8 cellular contexts compared by ENCODE assay signal in the genomic region with DNA sequence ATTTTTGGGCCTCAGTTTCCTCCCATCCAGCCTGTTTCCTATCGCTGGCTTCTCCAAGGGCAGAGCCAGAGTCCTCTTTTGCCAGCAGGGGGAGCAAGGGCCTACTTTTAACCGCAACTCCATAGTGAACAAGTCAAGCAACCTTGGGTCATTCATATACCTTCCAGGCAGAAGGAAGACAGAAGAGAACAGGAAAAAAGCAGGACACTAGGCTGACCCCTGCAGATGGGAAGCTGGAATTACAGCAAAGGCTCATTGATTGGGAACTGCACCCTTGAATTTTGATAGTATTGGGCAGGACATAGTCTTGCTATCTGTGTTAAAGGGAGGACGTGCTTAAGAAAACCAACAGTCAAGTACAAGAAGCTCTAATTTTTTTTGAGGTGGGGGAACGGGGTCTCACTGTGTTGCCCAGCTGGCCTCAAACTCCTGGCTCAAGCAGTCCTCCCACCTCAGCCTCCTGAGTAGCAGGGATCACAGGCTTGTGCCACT. TPM values are rescaled to one million over a fixed set of nuclear protein-coding genes. Genes with fewer than 3 reads are reported as not detected.
DNase-seq lines count a peak whose midpoint lies in the region; ATAC-seq and TF ChIP-seq lines count a peak whose summit lies in the region.

No MANE protein-coding gene starts in this region.

- H3K4me3 ChIP-seq in AG04449 (ENCODE audit: low read depth, low read length) (peak overlapping the region; percentile 45), WI38 (ENCODE audit: low read depth, low read length) (no peak overlapping the region), liver (ENCODE audit: low read depth in 1 of 3, low read length in 3 of 3) (no peak overlapping the region)

- DNase-seq in AG04449 (ENCODE audit: low read depth, low spot score), result peak; percentile 42
- DNase-seq in H4 (ENCODE audit: low spot score), result peak; percentile 92
- peak; percentile 69 for DNase-seq in NCI-H2227 treated with DMSO at 0.1 percent for 48 hours (lab: John Stamatoyannopoulos, UW)
- DNase-seq in cerebellum (ENCODE audit: low spot score), result peak; percentile 75
- peak; percentile 11 for DNase-seq in stimulated activated CD8-positive, alpha-beta memory T cell treated with anti-CD3 and anti-CD28 coated beads, Interleukin-12 subunit alpha, Interleukin-12 subunit beta, amount 100 ng/mL, for 24 hours (ENCODE audit: extremely low read depth)

- no peak overlapping the region for H3K27ac ChIP-seq in liver (ENCODE audit: low read depth in 1 of 2, low read length in 2 of 2)

- H3K9ac ChIP-seq in liver (ENCODE audit: low read depth in 1 of 2, low read length in 2 of 2), result no peak overlapping the region

- H3K4me1 ChIP-seq in liver (ENCODE audit: control insufficient read depth in 4 of 4, insufficient read depth in 4 of 4, low read length in 3 of 4), result peaks cover 0 to 5% (median under 1%) of the 10 kb centered on the region in 4 donors

- TF ChIP-seq CTCF in AG04449 (IDR thresholded peaks at IDR 0.05; ENCODE audit: insufficient read depth, low read length, missing control alignments) (peak; percentile 84), WI38 (IDR thresholded peaks at IDR 0.05; ENCODE audit: low read depth, low read length) (peak; percentile 97), liver (IDR thresholded peaks at IDR 0.05; ENCODE audit: low read depth, low read length, missing input control) (peak; percentile 81)

- no peaks in the 10 kb centered on the region for H3K27me3 ChIP-seq in liver (ENCODE audit: control insufficient read depth in 4 of 4, insufficient read depth in 4 of 4, low read length in 3 of 4)

- CTCF ChIA-PET in AG04449 (lab: Yijun Ruan, JAX), result interaction anchor here (0.5 to 12.4 kb wide), 62 partner anchors 8 to 183 kb away, joined by 3 to 786 read pairs (median 4); partner anchors contain the start of gene EXOSC2

- ATAC-seq in HG03039 (IDR thresholded peaks at IDR 0.05; ENCODE audit: unreplicated experiment), result no peak

- peaks cover 0 to 5% (median 2%) of the 10 kb centered on the region in 4 donors for H3K36me3 ChIP-seq in liver (ENCODE audit: control insufficient read depth in 4 of 4, insufficient read depth in 3 of 4, low read depth in 1 of 4, low read length in 3 of 4)

- 48% methylated on average over 4 of the region's 4 CpGs for WGBS in liver

- TF ChIP-seq RAD21 in liver (IDR thresholded peaks at IDR 0.05), result peak; percentile 86 to 92

- H3K9me3 ChIP-seq in liver (ENCODE audit: control insufficient read depth in 4 of 4, low read length in 3 of 4), result no peaks in the 10 kb centered on the region

- POLR2A ChIA-PET in AG04449 (lab: Yijun Ruan, JAX), result no interaction called here

TF ChIP-seq in liver, 16 proteins besides CTCF, POLR2A, EP300 and RAD21:
- TF ChIP-seq MAX (IDR thresholded peaks at IDR 0.05) (no peak), HNF4G (IDR thresholded peaks at IDR 0.05) (peak; percentile 24), NR2F2 (IDR thresholded peaks at IDR 0.05) (peak; percentile 38), HNF4A (conservative IDR thresholded peaks at IDR 0.05) (peak in 1 of 2 donors; percentile 62), EGR1 (IDR thresholded peaks at IDR 0.05; ENCODE audit: low read depth in 2 of 2) (no peak), RXRA (IDR thresholded peaks at IDR 0.05) (peak; percentile 68 to 81)
TF ChIP-seq in liver: peak in this region for 4.

RNA-seq across cellular contexts. Expression of gene QRFP, which starts 30.1 kb away (rescaled TPM):
- total RNA-seq in H4 (2014; rRNA removed; shearing (Covaris generic)), result not detected in 2 replicates
- not detected for total RNA-seq in cerebellum
- total RNA-seq in liver, result under 1 TPM in 1 of 2 donors, not detected in 1; 0.05 TPM
- not detected for polyA plus RNA-seq in liver

RNA-seq across cellular contexts. Expression of gene ABL1, which starts 31.5 kb away (rescaled TPM):
- 18.5 and 20.0 TPM in 2 replicates for total RNA-seq in H4 (2014; rRNA removed; shearing (Covaris generic))
- total RNA-seq in cerebellum (35.7 TPM), liver (10 to 100 TPM; 11.2 to 14.2 TPM)
- 10 to 100 TPM in 1 of 2 donors, 1 to 10 TPM in 1; 4.2 to 10.7 TPM for polyA plus RNA-seq in liver

Comparison
In these comparisons a context has a peak if more than half of its experiments do, and no peak if none do; other contexts are left out.
1. DNase-seq: peak in every context shown above with its lines; median percentile 92 in H4; 75 in cerebellum; 69 in NCI-H2227 treated with DMSO at 0.1 percent for 48 hours; 42 in AG04449; 11 in stimulated activated CD8-positive, alpha-beta memory T cell treated with anti-CD3 and anti-CD28 coated beads, Interleukin-12 subunit alpha, Interleukin-12 subunit beta, amount 100 ng/mL, for 24 hours.